16 cellular contexts compared by ENCODE assay signal in the genomic region with DNA sequence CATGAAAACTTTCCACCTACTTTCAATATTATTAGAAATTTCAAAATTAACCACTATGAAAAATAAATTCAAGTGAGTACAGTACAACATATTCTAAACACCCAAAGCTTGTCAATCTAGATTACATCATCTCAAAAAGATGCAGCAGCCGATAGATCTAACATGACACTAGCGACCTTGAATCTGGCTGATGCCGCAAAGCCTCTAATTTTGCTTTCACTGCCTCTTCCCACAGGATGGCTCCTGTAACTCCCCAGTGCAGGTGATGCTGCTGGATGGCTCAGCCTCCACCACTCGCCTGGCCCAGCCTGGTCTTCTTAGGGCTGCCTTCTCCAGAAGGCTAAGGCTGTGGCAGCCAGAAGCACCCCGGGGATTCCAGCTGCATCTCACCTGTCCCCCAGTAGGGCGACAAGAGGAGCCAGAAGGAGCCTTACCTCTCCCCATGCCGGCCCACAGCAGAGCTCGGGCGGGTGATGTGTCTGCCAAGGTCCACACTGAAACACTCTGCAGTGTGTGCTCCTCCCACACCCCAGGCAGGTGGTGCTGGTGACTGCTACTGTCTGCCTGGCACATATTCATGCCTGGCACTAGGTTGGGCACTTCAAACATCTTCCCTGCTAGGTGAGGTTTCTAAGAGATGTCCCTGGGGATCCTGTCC.
DNase-seq lines count a peak whose midpoint lies in the region; ATAC-seq and TF ChIP-seq lines count a peak whose summit lies in the region.
"Had no signal": no experiment of that assay in that cellular context is flagged by ENCODE, and none has a peak within 500 bp of the region (broad histone marks: within the 10 kb centered on the region; RNA-seq: fewer than 3 reads in every experiment).

No MANE protein-coding gene starts in this region.

- no peak overlapping the region for H2BK15ac ChIP-seq in neuronal stem cell (ENCODE audit: low read length)

- intact Hi-C loops in activated B cell treated with CpG ODN at 0.5 μM for 24 hours (cut with micrococcal nuclease): loop anchor here (5.0 kb wide), 1 partner anchor 42 kb away; no protein-coding TSS in a partner anchor

- H2BK120ac ChIP-seq in neuronal stem cell (ENCODE audit: low read depth, low read length): no peak overlapping the region

- peaks cover 50% of the 10 kb centered on the region for H3K36me3 Mint-ChIP-seq in activated B cell treated with CpG ODN at 0.5 μM for 24 hours (ENCODE audit: low read depth)
- H3K36me3 Mint-ChIP-seq: natural killer cell had no signal

- CTCF ChIA-PET in activated B cell treated with CpG ODN at 0.5 μM for 24 hours (lab: Charles Lee): interaction anchor here (0.8 to 3.2 kb wide), 3 partner anchors 10 to 182 kb away, joined by 3 to 14 read pairs (median 4); no protein-coding TSS in a partner anchor

- no peak overlapping the region for H3K27ac Mint-ChIP-seq in activated B cell treated with CpG ODN at 0.5 μM for 24 hours
- H3K27ac Mint-ChIP-seq: activated CD4-positive, alpha-beta T cell treated with anti-CD3 and anti-CD28 coated beads, Interleukin-2, amount 10 ng/mL, durations not matched to agents 7 days and 5 days; natural killer cell had no signal

- peaks cover 37% of the 10 kb centered on the region for H3K4me1 Mint-ChIP-seq in activated B cell treated with CpG ODN at 0.5 μM for 24 hours
- H3K4me1 Mint-ChIP-seq: activated CD4-positive, alpha-beta T cell treated with anti-CD3 and anti-CD28 coated beads, Interleukin-2, amount 10 ng/mL, durations not matched to agents 7 days and 5 days had no signal

- DNase-seq in NCI-H1092 (lab: John Stamatoyannopoulos, UW) (peak; percentile 13), NCI-H1092 treated with DMSO at 0.1 percent for 48 hours (lab: John Stamatoyannopoulos, UW) (no peak), NCI-H2029 treated with DMSO at 0.1 percent for 48 hours (lab: John Stamatoyannopoulos, UW) (peak; percentile 40), activated B cell treated with CpG ODN at 0.5 μM for 24 hours (no peak), neuronal stem cell (ENCODE audit: low spot score) (no peak), NCI-H1105 treated with DMSO at 0.1 percent for 48 hours (lab: John Stamatoyannopoulos, UW) (no peak), coronary artery (ENCODE audit: low spot score) (no peak)
- DNase-seq: 8988T; activated CD4-positive, alpha-beta T cell treated with anti-CD3 and anti-CD28 coated beads, Interleukin-2, amount 10 ng/mL, durations not matched to agents 7 days and 5 days; activated naive CD4-positive, alpha-beta T cell; mesenchymal stem cell; natural killer cell; NCI-H510A treated with DMSO at 0.1 percent for 48 hours; upper lobe of left lung had no signal

- H3K4me2 ChIP-seq in neuronal stem cell (ENCODE audit: insufficient read depth, low read length, poor library complexity, severe bottlenecking): no peak overlapping the region

- peak overlapping the region; percentile 8 for H2BK12ac ChIP-seq in neuronal stem cell (ENCODE audit: low read length)

- no peak overlapping the region for H3K23ac ChIP-seq in neuronal stem cell (ENCODE audit: low read depth, low read length, poor library complexity)

- H3K14ac ChIP-seq in neuronal stem cell (ENCODE audit: low read length): peak overlapping the region; percentile 47

- H3K18ac ChIP-seq in neuronal stem cell (ENCODE audit: low read length): peak overlapping the region; percentile 53

- H3K9me3 ChIP-seq in neuronal stem cell (replicated peaks in 1 of 2; ENCODE audit: control insufficient read depth in 2 of 2, insufficient read depth in 1 of 2, low read depth in 1 of 2, low read length in 2 of 2): no peaks in the 10 kb centered on the region
- H3K9me3 ChIP-seq: ascending aorta, upper lobe of left lung had no signal

- H2AK5ac ChIP-seq in neuronal stem cell (ENCODE audit: low read depth, low read length): peak overlapping the region; percentile 29

- H4K8ac ChIP-seq in neuronal stem cell (ENCODE audit: low read depth, low read length): no peak overlapping the region

- H3K9me3 Mint-ChIP-seq in activated B cell treated with CpG ODN at 0.5 μM for 24 hours: no peaks in the 10 kb centered on the region
- H3K9me3 Mint-ChIP-seq: activated CD4-positive, alpha-beta T cell treated with anti-CD3 and anti-CD28 coated beads, Interleukin-2, amount 10 ng/mL, durations not matched to agents 7 days and 5 days; natural killer cell had no signal

- H3K36me3 ChIP-seq in neuronal stem cell (replicated peaks in 1 of 2; ENCODE audit: control insufficient read depth in 2 of 2, insufficient read depth in 2 of 2, low read length in 2 of 2): no peaks in the 10 kb centered on the region
- H3K36me3 ChIP-seq: ascending aorta, upper lobe of left lung had no signal

- H3K27me3 Mint-ChIP-seq in activated B cell treated with CpG ODN at 0.5 μM for 24 hours: no peaks in the 10 kb centered on the region
- H3K27me3 Mint-ChIP-seq: activated CD4-positive, alpha-beta T cell treated with anti-CD3 and anti-CD28 coated beads, Interleukin-2, amount 10 ng/mL, durations not matched to agents 7 days and 5 days had no signal

- H3K27ac ChIP-seq in neuronal stem cell (replicated peaks; ENCODE audit: low read length) (no peak overlapping the region), coronary artery (peak overlapping the region in 1 of 2 donors; percentile 31)
- H3K27ac ChIP-seq: upper lobe of left lung had no signal

- H3K4me3 Mint-ChIP-seq in activated B cell treated with CpG ODN at 0.5 μM for 24 hours: no peak overlapping the region
- H3K4me3 Mint-ChIP-seq: activated CD4-positive, alpha-beta T cell treated with anti-CD3 and anti-CD28 coated beads, Interleukin-2, amount 10 ng/mL, durations not matched to agents 7 days and 5 days; natural killer cell had no signal

- H3K4me3 ChIP-seq in neuronal stem cell (ENCODE audit: low read length in 2 of 2): no peak overlapping the region
- no peak overlapping the region for H3K4me3 ChIP-seq in coronary artery
- H3K4me3 ChIP-seq: ascending aorta, upper lobe of left lung had no signal

- POLR2A ChIA-PET in activated B cell treated with CpG ODN at 0.5 μM for 24 hours (lab: Charles Lee): interaction anchor here (1.2 kb wide), 1 partner anchor 19 kb away, joined by 3 read pairs; no protein-coding TSS in a partner anchor

- ATAC-seq in activated B cell treated with CpG ODN at 0.5 μM for 24 hours (ENCODE audit: low read depth) (peak; percentile 18), HG02763 (IDR thresholded peaks at IDR 0.05; ENCODE audit: unreplicated experiment) (no peak)
- ATAC-seq: natural killer cell had no signal

- TF ChIP-seq CTCF in activated B cell treated with CpG ODN at 0.5 μM for 24 hours (IDR thresholded peaks at IDR 0.05) (no peak), coronary artery (IDR thresholded peaks at IDR 0.05) (no peak)

- no CpG with 5 or more reads among the region's 9 CpGs for WGBS in neuronal stem cell (ENCODE audit: extremely low coverage in 2 of 2, insufficient read length in 2 of 2, insufficient replicate concordance in 1 of 2), 2 donors

- H3K9ac ChIP-seq in neuronal stem cell (ENCODE audit: low read depth, low read length, poor library complexity): no peak overlapping the region

- H3K27me3 ChIP-seq in neuronal stem cell (ENCODE audit: control insufficient read depth in 3 of 3, insufficient read depth in 3 of 3, low read depth in 1 of 3, low read length in 3 of 3): no peaks in the 10 kb centered on the region
- H3K27me3 ChIP-seq: ascending aorta, upper lobe of left lung had no signal

- H3K4me1 ChIP-seq in neuronal stem cell (ENCODE audit: control insufficient read depth in 2 of 2, insufficient read depth in 1 of 2, low read depth in 1 of 2, low read length in 2 of 2): peaks cover 5 to 9% of the 10 kb centered on the region in 2 donors

- no peak overlapping the region for H4K91ac ChIP-seq in neuronal stem cell (ENCODE audit: low read depth, low read length, poor library complexity)

- H2BK5ac ChIP-seq in neuronal stem cell (ENCODE audit: low read length): no peak overlapping the region

- H2AFZ ChIP-seq in neuronal stem cell (ENCODE audit: low read length): no peak overlapping the region

- peaks cover 2% of the 10 kb centered on the region for H3K79me1 ChIP-seq in neuronal stem cell (ENCODE audit: low read depth, low read length)

- no peak overlapping the region for H3K4ac ChIP-seq in neuronal stem cell (ENCODE audit: low read length)

Comparison
In these comparisons a context has a peak if more than half of its experiments do, and no peak if none do; other contexts are left out.
1. DNase-seq: peak in NCI-H1092 (single experiment) and NCI-H2029 treated with DMSO at 0.1 percent for 48 hours (single experiment); none in NCI-H1092 treated with DMSO at 0.1 percent for 48 hours (single experiment), activated B cell treated with CpG ODN at 0.5 μM for 24 hours (single experiment), neuronal stem cell (single experiment), NCI-H1105 treated with DMSO at 0.1 percent for 48 hours (single experiment) and coronary artery (single experiment).